8 cellular contexts compared by ENCODE assay signal in genomic region chr10:43683451-43684197, GRCh38. TPM values are rescaled to one million over a fixed set of nuclear protein-coding genes. Genes with fewer than 3 reads are reported as not detected.
A peak's percentile ranks its signal among the peaks of the same experiment; 100 is the strongest.
DNase-seq lines count a peak whose midpoint lies in the region; ATAC-seq and TF ChIP-seq lines count a peak whose summit lies in the region.

No MANE protein-coding gene starts in this region.

- intact Hi-C loops in heart right ventricle (cut with DNase I) = loop anchor here in 4 of 10 donors (5.0 to 10.0 kb wide), 5 partner anchors 231 to 634 kb away; no protein-coding TSS in a partner anchor

- DNase-seq in AG09309 (ENCODE audit: low read depth) (no peak), GM13977 (ENCODE audit: low spot score) (peak; percentile 53), heart right ventricle (no peak), SHP77 treated with DMSO at 0.1 percent for 48 hours (lab: John Stamatoyannopoulos, UW) (no peak), substantia nigra (lab: John Stamatoyannopoulos, UW) (no peak)

- H3K27me3 ChIP-seq in heart right ventricle = no peaks in the 10 kb centered on the region

- TF ChIP-seq CTCF in AG09309 (IDR thresholded peaks at IDR 0.05; ENCODE audit: control insufficient read depth, insufficient read depth, low read depth, low read length, missing control alignments) = peak; percentile 47
- TF ChIP-seq CTCF in GM13977 (IDR thresholded peaks at IDR 0.05; ENCODE audit: extremely low read depth, insufficient read depth, missing control alignments) = peak; percentile 59
- TF ChIP-seq CTCF in heart right ventricle (IDR thresholded peaks at IDR 0.05) = peak in 7 of 9 donors; percentile 22 to 41 (median 31)

- no peaks in the 10 kb centered on the region for H3K36me3 ChIP-seq in heart right ventricle

- H3K4me3 ChIP-seq in AG09309 (ENCODE audit: control insufficient read depth, low read depth, low read length) = no peak overlapping the region
- no peak overlapping the region for H3K4me3 ChIP-seq in heart right ventricle

- H3K4me1 ChIP-seq in heart right ventricle = peaks cover 0 to 38% (median 16%) of the 10 kb centered on the region in 9 donors

- no peaks in the 10 kb centered on the region for H3K9me3 ChIP-seq in heart right ventricle

- in situ Hi-C loops in GM13977 (cut with MboI; ENCODE audit: low pct_unique_long_range_greater_than_20kb, low sequenced_read_pairs, unreplicated experiment) = loop anchor here (25.0 kb wide), 1 partner anchor 354 kb away; no protein-coding TSS in a partner anchor

- H3K27ac ChIP-seq in heart right ventricle (peak overlapping the region in 1 of 10 donors; percentile 37), substantia nigra (ENCODE audit: low read depth, low read length, poor library complexity, severe bottlenecking) (no peak overlapping the region)

- WGBS in heart right ventricle, 2 donors = 53% methylated on average over 9 of the region's 9 CpGs

- ATAC-seq in SK-N-SH treated with all-trans-retinoic acid at 6 μM for 48 hours = peak; percentile 61; the same call in 2 of the 3 replicates
- ATAC-seq in heart right ventricle = no peak
- no peak for ATAC-seq in HG03439 (IDR thresholded peaks at IDR 0.05; ENCODE audit: unreplicated experiment)
- no peak for ATAC-seq in HG02840 (IDR thresholded peaks at IDR 0.05; ENCODE audit: low FRiP score, unreplicated experiment)

TF ChIP-seq in SK-N-SH treated with all-trans-retinoic acid at 6 μM for 48 hours, 23 proteins besides CTCF, POLR2A, EP300 and RAD21:
- TF ChIP-seq ARNTL (CRISPR knock-in tag; IDR thresholded peaks at IDR 0.05; ENCODE audit: borderline replicate concordance, low read depth) (no peak), BACH2 (CRISPR knock-in tag; IDR thresholded peaks at IDR 0.05; ENCODE audit: borderline replicate concordance) (no peak), OSR1 (CRISPR knock-in tag; IDR thresholded peaks at IDR 0.05) (no peak), CREB5 (CRISPR knock-in tag; IDR thresholded peaks at IDR 0.05; ENCODE audit: low read depth) (no peak), POU6F1 (CRISPR knock-in tag; IDR thresholded peaks at IDR 0.05; ENCODE audit: borderline replicate concordance, low read depth) (no peak), ZC3H10 (CRISPR knock-in tag; IDR thresholded peaks at IDR 0.05) (no peak), RARB (CRISPR knock-in tag; IDR thresholded peaks at IDR 0.05) (no peak), PATZ1 (CRISPR knock-in tag; IDR thresholded peaks at IDR 0.05; ENCODE audit: borderline replicate concordance) (no peak), TOX (CRISPR knock-in tag; IDR thresholded peaks at IDR 0.05; ENCODE audit: borderline replicate concordance) (no peak), GLIS3 (CRISPR knock-in tag; IDR thresholded peaks at IDR 0.05) (no peak), ZNF70 (CRISPR knock-in tag; IDR thresholded peaks at IDR 0.05) (no peak)

RNA-seq across cellular contexts. Expression of gene ZNF32, which starts 34.9 kb away (rescaled TPM):
- total RNA-seq in heart right ventricle = 10 to 100 TPM; 34.4 to 52.3 (median 41.6) TPM
- 10 to 100 TPM; 44.9 to 73.8 TPM for polyA plus RNA-seq in heart right ventricle
